ENCODE assay signal across 22 cellular contexts in the genomic region with DNA sequence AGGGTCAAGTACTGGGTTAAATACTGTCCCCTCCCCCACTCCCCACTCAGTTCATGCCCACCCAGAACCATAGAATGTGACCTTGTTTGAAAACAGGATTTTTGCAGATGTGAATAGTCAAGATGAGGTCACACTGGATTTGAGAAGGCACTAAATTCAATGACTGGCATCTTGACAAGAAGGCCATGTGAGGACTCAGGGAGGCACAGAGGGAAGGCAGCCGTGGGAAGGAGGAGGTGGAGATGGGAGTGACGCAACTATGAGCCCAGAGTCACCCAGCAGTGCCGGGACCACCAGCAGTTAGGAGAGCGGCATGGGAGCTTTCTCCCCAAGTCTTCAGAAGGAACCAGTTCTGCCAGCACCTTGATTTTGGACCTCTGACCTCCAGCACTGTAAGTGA.
DNase-seq lines count a peak whose midpoint lies in the region; TF ChIP-seq lines count a peak whose summit lies in the region.
"Had no signal": no experiment of that assay in that cellular context is flagged by ENCODE, and none has a peak within 500 bp of the region (broad histone marks: within the 10 kb centered on the region; RNA-seq: fewer than 3 reads in every experiment).

No MANE protein-coding gene starts in this region.

- H4K91ac ChIP-seq in mesenchymal stem cell (ENCODE audit: low read length), result no peak overlapping the region

- no peak for TF ChIP-seq POLR2A in NB4 (IDR thresholded peaks at IDR 0.05; ENCODE audit: extremely low read depth, insufficient read length)

- peaks cover 4% of the 10 kb centered on the region for H3K36me3 Mint-ChIP-seq in nephron progenitor cell (ENCODE audit: low read depth)
- H3K36me3 Mint-ChIP-seq in activated T-cell treated with anti-CD3 and anti-CD28 coated beads, Interleukin-2, amount 50 U/mL, for 24 hours (ENCODE audit: low read depth), result no peaks in the 10 kb centered on the region
- H3K36me3 Mint-ChIP-seq: IgD-negative memory B cell had no signal

- H3K79me1 ChIP-seq in mesenchymal stem cell (replicated peaks; ENCODE audit: low read length, poor library complexity, severe bottlenecking), result no peaks in the 10 kb centered on the region

- no peak overlapping the region for H2BK12ac ChIP-seq in mesenchymal stem cell (ENCODE audit: low read length in 2 of 2)

- DNase-seq in AG20443 (ENCODE audit: low spot score), result peak; percentile 50
- peak; percentile 19 for DNase-seq in H4 (ENCODE audit: low spot score)
- DNase-seq in NB4 (ENCODE audit: low read depth), result peak; percentile 27
- DNase-seq in nephron progenitor cell, result no peak
- DNase-seq in T-helper 1 cell, result no peak
- DNase-seq in mesenchymal stem cell, result no peak
- no peak for DNase-seq in activated T-cell treated with anti-CD3 and anti-CD28 coated beads, Interleukin-2, amount 50 U/mL, for 24 hours
- DNase-seq: AML-193, DMS153, GF-D8, Karpas-422, MM.1S, NCI-H1417, NCI-H187, NCI-H2107, NCI-H226, NCI-H524, NCI-H82, RPMI8226, SHP77 treated with DMSO at 0.1 percent for 48 hours had no signal

- no peak overlapping the region for H2AK5ac ChIP-seq in mesenchymal stem cell (ENCODE audit: low read length, severe bottlenecking)

- no peak overlapping the region for H3K23ac ChIP-seq in mesenchymal stem cell (ENCODE audit: low read length in 2 of 2)

- no peaks in the 10 kb centered on the region for H3K36me3 ChIP-seq in mesenchymal stem cell (ENCODE audit: control insufficient read depth in 1 of 2, insufficient read depth in 2 of 2, low read depth in 1 of 2, low read length in 2 of 2)

- 84% methylated on average over 4 of the region's 4 CpGs for WGBS in mesenchymal stem cell

- peaks cover 68% of the 10 kb centered on the region for H3K4me1 Mint-ChIP-seq in nephron progenitor cell
- H3K4me1 Mint-ChIP-seq in activated T-cell treated with anti-CD3 and anti-CD28 coated beads, Interleukin-2, amount 50 U/mL, for 24 hours (ENCODE audit: low read depth), result no peaks in the 10 kb centered on the region
- H3K4me1 Mint-ChIP-seq: IgD-negative memory B cell had no signal

- no peak overlapping the region for H3K4me3 ChIP-seq in NB4 (ENCODE audit: low read depth, low read length)
- H3K4me3 ChIP-seq in mesenchymal stem cell (ENCODE audit: insufficient read depth in 1 of 2, low read depth in 1 of 2, low read length in 2 of 2), result no peak overlapping the region

- no peak overlapping the region for H2BK15ac ChIP-seq in mesenchymal stem cell (ENCODE audit: low read depth, poor library complexity, severe bottlenecking)

- no peak for TF ChIP-seq CTCF in NB4 (IDR thresholded peaks at IDR 0.05; ENCODE audit: low read depth, low read length)
- TF ChIP-seq CTCF in nephron progenitor cell (IDR thresholded peaks at IDR 0.05), result no peak

- H3K18ac ChIP-seq in mesenchymal stem cell (ENCODE audit: low read depth in 1 of 2, low read length in 2 of 2), result no peak overlapping the region

- H3K4me2 ChIP-seq in mesenchymal stem cell (ENCODE audit: low read length, poor library complexity, severe bottlenecking), result no peak overlapping the region

- peaks cover 11% of the 10 kb centered on the region for H3K9me3 Mint-ChIP-seq in nephron progenitor cell
- no peaks in the 10 kb centered on the region for H3K9me3 Mint-ChIP-seq in activated T-cell treated with anti-CD3 and anti-CD28 coated beads, Interleukin-2, amount 50 U/mL, for 24 hours
- H3K9me3 Mint-ChIP-seq: IgD-negative memory B cell had no signal

- H3K9me3 ChIP-seq in mesenchymal stem cell (ENCODE audit: control insufficient read depth, low read length), result no peaks in the 10 kb centered on the region

- no peak overlapping the region for H3K27ac ChIP-seq in mesenchymal stem cell (ENCODE audit: low read length, poor library complexity, severe bottlenecking)
- H3K27ac ChIP-seq: C4-2B had no signal

- H3K27me3 Mint-ChIP-seq in nephron progenitor cell (ENCODE audit: low read depth, poor library complexity), result peaks cover 10% of the 10 kb centered on the region
- H3K27me3 Mint-ChIP-seq in activated T-cell treated with anti-CD3 and anti-CD28 coated beads, Interleukin-2, amount 50 U/mL, for 24 hours, result peaks cover 8% of the 10 kb centered on the region

- no peak overlapping the region for H2AFZ ChIP-seq in mesenchymal stem cell (ENCODE audit: low read depth, low read length)

- H4K8ac ChIP-seq in mesenchymal stem cell (ENCODE audit: low read length), result no peak overlapping the region

- peaks cover 8 to 12% of the 10 kb centered on the region in 2 experiments for H3K27me3 ChIP-seq in mesenchymal stem cell (ENCODE audit: control insufficient read depth in 1 of 2, insufficient read depth in 1 of 2, low read length in 2 of 2)

- no peak overlapping the region for H2BK5ac ChIP-seq in mesenchymal stem cell (ENCODE audit: low read depth, low read length, poor library complexity, severe bottlenecking)

- H3K4me1 ChIP-seq in mesenchymal stem cell (ENCODE audit: control insufficient read depth, insufficient read depth, low read depth, low read length), result peaks cover 3% of the 10 kb centered on the region

- peak overlapping the region; percentile 95 for H3K27ac Mint-ChIP-seq in nephron progenitor cell
- no peak overlapping the region for H3K27ac Mint-ChIP-seq in activated T-cell treated with anti-CD3 and anti-CD28 coated beads, Interleukin-2, amount 50 U/mL, for 24 hours
- H3K27ac Mint-ChIP-seq: IgD-negative memory B cell had no signal

- H3K4me3 Mint-ChIP-seq in nephron progenitor cell, result peak overlapping the region; percentile 39
- H3K4me3 Mint-ChIP-seq in activated T-cell treated with anti-CD3 and anti-CD28 coated beads, Interleukin-2, amount 50 U/mL, for 24 hours, result no peak overlapping the region
- H3K4me3 Mint-ChIP-seq: IgD-negative memory B cell had no signal

- no peak overlapping the region for H3K14ac ChIP-seq in mesenchymal stem cell (ENCODE audit: low read length in 2 of 2)

- H3K9ac ChIP-seq in mesenchymal stem cell (ENCODE audit: low read length), result no peak overlapping the region

- no peak overlapping the region for H2BK120ac ChIP-seq in mesenchymal stem cell (ENCODE audit: low read depth, low read length)

- no peak overlapping the region for H3K4ac ChIP-seq in mesenchymal stem cell (ENCODE audit: low read depth in 1 of 2, low read length in 2 of 2)

Comparison
In these comparisons a context has a peak if more than half of its experiments do, and no peak if none do; other contexts are left out.
1. DNase-seq: peak in AG20443 (single experiment), H4 (single experiment) and NB4 (single experiment); none in nephron progenitor cell (single experiment), T-helper 1 cell (0 of 5), mesenchymal stem cell (single experiment) and activated T-cell treated with anti-CD3 and anti-CD28 coated beads, Interleukin-2, amount 50 U/mL, for 24 hours (single experiment).